Comparison of ENCODE assay signal across 19 cellular contexts in genomic region chr7:44212018-44212417, GRCh38. TPM values are rescaled to one million over a fixed set of nuclear protein-coding genes. Genes with fewer than 3 reads are reported as not detected.
DNase-seq lines count a peak whose midpoint lies in the region; TF ChIP-seq lines count a peak whose summit lies in the region.
"Had no signal": no experiment of that assay in that cellular context is flagged by ENCODE, and none has a peak within 500 bp of the region (broad histone marks: within the 10 kb centered on the region; RNA-seq: fewer than 3 reads in every experiment).

No MANE protein-coding gene starts in this region.

- no peak for TF ChIP-seq POLR2A in spleen (IDR thresholded peaks at IDR 0.05)

- no peaks in the 10 kb centered on the region for H3K9me3 ChIP-seq in NT2/D1 (ENCODE audit: insufficient read depth, low read length)
- H3K9me3 ChIP-seq in spleen = no peaks in the 10 kb centered on the region
- no peaks in the 10 kb centered on the region for H3K9me3 ChIP-seq in WERI-Rb-1 (ENCODE audit: severe bottlenecking)
- H3K9me3 ChIP-seq: neutrophil, upper lobe of left lung had no signal

- no peak overlapping the region for H3K27ac ChIP-seq in spleen
- no peak overlapping the region for H3K27ac ChIP-seq in WERI-Rb-1
- H3K27ac ChIP-seq: neutrophil, upper lobe of left lung had no signal

- DNase-seq in NT2/D1 (ENCODE audit: low read depth, low spot score) (no peak), cerebellar cortex (ENCODE audit: low spot score) (peak; percentile 38), medulla oblongata (ENCODE audit: extremely low spot score) (peak; percentile 93), spleen (peak; percentile 55), NCI-H446 (lab: John Stamatoyannopoulos, UW) (no peak), SIG-M5 (lab: John Stamatoyannopoulos, UW) (no peak), WERI-Rb-1 (no peak)
- DNase-seq in stimulated activated CD4-positive, alpha-beta T cell treated with anti-CD3 and anti-CD28 coated beads, Interleukin-15, amount 100 ng/mL, for 24 hours = no peak
- DNase-seq: activated CD4-positive, alpha-beta T cell treated with anti-CD3 and anti-CD28 coated beads, Interleukin-2, amount 10 ng/mL, durations not matched to agents 7 days and 5 days; activated gamma-delta T cell treated with Interleukin-2 at 50 U/mL for 16 hours; DMS79 treated with DMSO at 0.1 percent for 48 hours; KBM-7; left cardiac atrium; MV-4-11; NCI-H187; NCI-H510A; stimulated activated naive CD4-positive, alpha-beta T cell treated with Interleukin-2 at 50 U/mL for 16 hours; upper lobe of left lung had no signal

- H3K4me3 ChIP-seq in NT2/D1 (ENCODE audit: insufficient read length, low read depth) (no peak overlapping the region), spleen (no peak overlapping the region), WERI-Rb-1 (ENCODE audit: low read depth, low read length) (no peak overlapping the region)
- H3K4me3 ChIP-seq: upper lobe of left lung had no signal

- H3K4me1 ChIP-seq in NT2/D1 (ENCODE audit: insufficient read depth, insufficient read length) (peaks cover 25% of the 10 kb centered on the region), spleen (peaks cover 0 to 6% (median 0%) of the 10 kb centered on the region in 6 donors)
- H3K4me1 ChIP-seq: upper lobe of left lung had no signal

- intact Hi-C loops in spleen (cut with DNase I; ENCODE audit: low total_unique reads) = no loop called here

- WGBS in spleen, 5 donors = 89 to 95% (median 93%) methylated on average over 6 of the region's 6 CpGs

- H3K27me3 ChIP-seq in NT2/D1 (ENCODE audit: insufficient read depth, insufficient read length) (no peaks in the 10 kb centered on the region), spleen (replicated peaks in 1 of 7) (no peaks in the 10 kb centered on the region), WERI-Rb-1 (ENCODE audit: insufficient read depth, low read depth, severe bottlenecking) (no peaks in the 10 kb centered on the region)
- H3K27me3 ChIP-seq: neutrophil, upper lobe of left lung had no signal

- TF ChIP-seq CTCF in spleen (IDR thresholded peaks at IDR 0.05 in 8 of 11, conservative IDR thresholded peaks at IDR 0.05 in 3 of 11) (no peak), WERI-Rb-1 (IDR thresholded peaks at IDR 0.05; ENCODE audit: low read depth, low read length) (no peak)

- H3K9ac ChIP-seq in NT2/D1 (ENCODE audit: insufficient read length, low read depth) = peak overlapping the region; percentile 17

- H3K36me3 ChIP-seq in NT2/D1 (ENCODE audit: insufficient read depth, insufficient read length, low read length) (peaks cover 81% of the 10 kb centered on the region), spleen (peaks cover 13 to 80% (median 69%) of the 10 kb centered on the region in 6 donors), WERI-Rb-1 (peaks cover 71% of the 10 kb centered on the region)

RNA-seq across cellular contexts. Expression of gene YKT6, which starts 11.2 kb away (rescaled TPM):
- 10 to 100 TPM; 51.9 to 66.4 (median 56.6) TPM for total RNA-seq in spleen
- 10 to 100 TPM; 26.9 to 49.0 (median 30.1) TPM for polyA plus RNA-seq in spleen

RNA-seq across cellular contexts. Expression of gene GCK, which starts 22.8 kb away (rescaled TPM):
- total RNA-seq in spleen = 1 to 10 TPM in 1 of 7 donors, under 1 TPM in 3, not detected in 3; 0.29 to 1.6 (median 0.49) TPM
- 1 to 10 TPM in 2 of 3 donors, under 1 TPM in 1; 0.55 to 1.7 (median 1.2) TPM for polyA plus RNA-seq in spleen
- total RNA-seq: activated CD4-positive, alpha-beta T cell treated with anti-CD3 and anti-CD28 coated beads, Interleukin-2, amount 10 ng/mL, durations not matched to agents 7 days and 5 days had no signal

Comparison
In these comparisons a context has a peak if more than half of its experiments do, and no peak if none do; other contexts are left out.
1. DNase-seq: peak in cerebellar cortex (single experiment), medulla oblongata (single experiment) and spleen (single experiment); none in NT2/D1 (single experiment), stimulated activated CD4-positive, alpha-beta T cell treated with anti-CD3 and anti-CD28 coated beads, Interleukin-15, amount 100 ng/mL, for 24 hours (single experiment), NCI-H446 (0 of 2), SIG-M5 (single experiment) and WERI-Rb-1 (single experiment).